8 cellular contexts compared by ENCODE assay signal in the genomic region with DNA sequence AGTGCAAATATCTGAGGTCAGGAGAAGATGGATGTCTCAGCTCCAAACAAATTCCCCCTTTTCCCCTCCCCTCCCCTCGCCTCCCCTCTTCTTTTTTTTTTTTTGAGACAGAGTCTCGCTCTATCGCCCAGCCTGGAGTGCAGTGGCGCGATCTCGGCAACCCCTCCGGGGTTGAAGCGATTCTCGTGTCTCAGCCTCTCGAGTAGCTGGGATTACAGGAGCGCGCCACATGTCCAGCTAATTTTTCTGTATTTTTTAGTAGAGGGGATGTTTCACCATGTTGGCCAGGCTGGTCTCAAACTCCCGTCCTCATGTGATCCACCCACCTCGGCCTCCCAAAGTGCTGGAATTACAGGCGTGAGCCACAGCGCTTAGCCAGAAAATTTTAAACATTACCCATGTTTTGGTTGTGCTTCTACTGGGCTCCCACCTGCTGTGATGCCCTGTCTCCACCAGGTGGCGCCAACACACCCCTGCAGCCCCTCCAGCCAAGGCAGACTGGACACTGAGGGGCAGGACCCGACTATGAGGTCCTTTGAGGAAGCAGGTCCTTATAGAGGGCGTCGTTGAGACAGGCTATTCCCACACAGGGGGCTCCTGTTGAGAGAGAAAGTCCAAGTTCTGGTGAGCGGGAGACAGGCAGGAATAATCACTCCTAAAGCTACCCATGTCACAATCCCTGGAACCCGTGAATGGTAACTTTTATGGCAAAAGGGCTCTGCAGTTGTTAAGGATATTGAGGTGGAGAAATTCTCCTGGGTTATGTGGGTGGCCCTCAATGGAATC. TPM values are rescaled to one million over a fixed set of nuclear protein-coding genes. Genes with fewer than 3 reads are reported as not detected.
DNase-seq lines count a peak whose midpoint lies in the region; ATAC-seq, FAIRE-seq and TF ChIP-seq lines count a peak whose summit lies in the region.

No MANE protein-coding gene starts in this region.

- 5% methylated on average over 22 of the region's 22 CpGs for WGBS in A549 (ENCODE audit: missing lambda C conversion rate)
- WGBS in body of pancreas, 2 donors = 1 to 5% methylated on average over 18 to 22 of the region's 22 CpGs

- 0 out of 3 replicates have a peak, but pooled peaks cover 3% of the 10 kb centered on the region for H3K4me1 ChIP-seq in A549
- peaks cover 7% of the 10 kb centered on the region for H3K4me1 ChIP-seq in body of pancreas
- H3K4me1 ChIP-seq in iPS-15b (ENCODE audit: control insufficient read depth, insufficient read depth, low read length) = no peaks in the 10 kb centered on the region

- H3K27me3 ChIP-seq in body of pancreas = peaks cover 0 to 8% of the 10 kb centered on the region in 2 donors
- peaks cover 17% of the 10 kb centered on the region for H3K27me3 ChIP-seq in iPS-15b (ENCODE audit: control insufficient read depth, insufficient read depth, low read length)

- CTCF ChIA-PET in A549 (lab: Yijun Ruan, JAX) = interaction anchor here (0.5 to 15.6 kb wide), 77 partner anchors 7 to 1479 kb away, joined by 3 to 1358 read pairs (median 4); a partner anchor contains a TSS

- intact Hi-C loops in body of pancreas (cut with DNase I) = no loop called here

- in situ Hi-C loops in GM13977 (cut with MboI; ENCODE audit: low pct_unique_long_range_greater_than_20kb, low sequenced_read_pairs, unreplicated experiment) = loop anchor here (10.0 kb wide), 1 partner anchor 126 kb away; a partner anchor contains a TSS

- DNase-seq in A549 (ENCODE audit: low read depth in 1 of 2, low spot score in 1 of 2) = peak; percentile 84 to 98
- DNase-seq in GM13977 (ENCODE audit: low spot score) = peak; percentile 82
- peak; percentile 12 for DNase-seq in NCI-H128 (lab: John Stamatoyannopoulos, UW; ENCODE audit: unreplicated experiment)
- DNase-seq in UCSD-AML1 (lab: John Stamatoyannopoulos, UW; ENCODE audit: unreplicated experiment) = peak; percentile 73
- DNase-seq in body of pancreas = peak; percentile 71 to 81 (median 73)
- peak; percentile 49 to 59 for DNase-seq in stimulated activated CD4-positive, alpha-beta T cell treated with anti-CD3 and anti-CD28 coated beads, Interleukin-12 subunit alpha, Interleukin-12 subunit beta, amount 100 ng/mL, for 24 hours (ENCODE audit: low read depth in 2 of 2)
- DNase-seq in NCI-H2107 treated with DMSO at 0.1 percent for 48 hours (lab: John Stamatoyannopoulos, UW; ENCODE audit: unreplicated experiment) = no peak

- FAIRE-seq in A549 (lab: Jason Lieb, UNC) = peak; percentile 98

- POLR2A ChIA-PET in A549 (lab: Yijun Ruan, JAX) = interaction anchor here (0.6 to 3.4 kb wide), 5 partner anchors 10 to 839 kb away, joined by 4 to 37 read pairs (median 6); a partner anchor contains a TSS

- TF ChIP-seq POLR2A in A549 (IDR thresholded peaks at IDR 0.05; ENCODE audit: low read length) (no peak), body of pancreas (IDR thresholded peaks at IDR 0.05) (no peak)

- H3K36me3 ChIP-seq in body of pancreas (replicated peaks in 1 of 2; ENCODE audit: insufficient read depth in 1 of 2, low read depth in 2 of 2) = no peaks in the 10 kb centered on the region
- H3K36me3 ChIP-seq in iPS-15b (ENCODE audit: control insufficient read depth, insufficient read depth, low read length) = no peaks in the 10 kb centered on the region

- peak overlapping the region; percentile 78 for H3K4me2 ChIP-seq in A549

- no peak for TF ChIP-seq EP300 in A549 (IDR thresholded peaks at IDR 0.05)

- H3K9me3 ChIP-seq in A549 = 0 out of 3 replicates have a peak, but pooled peaks cover 4% of the 10 kb centered on the region
- H3K9me3 ChIP-seq in body of pancreas = no peaks in the 10 kb centered on the region
- no peaks in the 10 kb centered on the region for H3K9me3 ChIP-seq in iPS-15b (ENCODE audit: control insufficient read depth, insufficient read depth, low read length)

- peak overlapping the region in 1 of 2 experiments; percentile 5; a peak in 1 of 6 replicates for H3K27ac ChIP-seq in A549
- no peak overlapping the region for H3K27ac ChIP-seq in body of pancreas

- no peak overlapping the region for H3K9ac ChIP-seq in iPS-15b (ENCODE audit: low read depth, low read length)

- ATAC-seq in A549 (peak; percentile 89 to 97), body of pancreas (peak; percentile 91)

- H3K4me3 ChIP-seq in A549 (peak overlapping the region; percentile 26), body of pancreas (no peak overlapping the region), iPS-15b (ENCODE audit: low read depth, low read length) (peak overlapping the region; percentile 30)

- TF ChIP-seq CTCF in A549 (IDR thresholded peaks at IDR 0.05) (peak; percentile 100), GM13977 (IDR thresholded peaks at IDR 0.05; ENCODE audit: extremely low read depth, insufficient read depth, missing control alignments) (peak; percentile 98), body of pancreas (IDR thresholded peaks at IDR 0.05) (peak; percentile 87 to 99 (median 91))

- TF ChIP-seq RAD21 in A549 (conservative IDR thresholded peaks at IDR 0.05 in 1 of 2, IDR thresholded peaks at IDR 0.05 in 1 of 2) = peak; percentile 99 to 100

TF ChIP-seq in A549, 52 proteins besides CTCF, POLR2A, EP300 and RAD21:
- TF ChIP-seq MYC (IDR thresholded peaks at IDR 0.05; ENCODE audit: borderline replicate concordance, low read length) = 0 out of 2 replicates have a peak, but pooled peaks have one; percentile 36
- TF ChIP-seq, protein P1, sequence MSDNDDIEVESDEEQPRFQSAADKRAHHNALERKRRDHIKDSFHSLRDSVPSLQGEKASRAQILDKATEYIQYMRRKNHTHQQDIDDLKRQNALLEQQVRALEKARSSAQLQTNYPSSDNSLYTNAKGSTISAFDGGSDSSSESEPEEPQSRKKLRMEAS (IDR thresholded peaks at IDR 0.05) = peak; percentile 69; the same call in 1 of the 2 replicates
- TF ChIP-seq TP53 (CRISPR knock-in tag; IDR thresholded peaks at IDR 0.05) = no peak
- TF ChIP-seq CHD2 (IDR thresholded peaks at IDR 0.05; ENCODE audit: low read length, partially characterized antibody) = peak; percentile 10
- TF ChIP-seq ZFP36 (IDR thresholded peaks at IDR 0.05; ENCODE audit: borderline replicate concordance, partially characterized antibody) = peak; percentile 4
- TF ChIP-seq HDAC2 (IDR thresholded peaks at IDR 0.05) = no peak
- no peak; the same call in 1 of the 2 replicates for TF ChIP-seq RCOR1 (IDR thresholded peaks at IDR 0.05; ENCODE audit: low read depth, low read length)
- TF ChIP-seq SMC3 (IDR thresholded peaks at IDR 0.05) = peak; percentile 100

RNA-seq across cellular contexts. Expression of a gene that starts 6.3 kb away (rescaled TPM):
- 0.24 and 0.26 TPM in 2 replicates for polyA plus RNA-seq in A549 (2011; rRNA removed)
- not detected in 2 replicates for polyA plus RNA-seq in A549 (2012; cell fraction: cytosol; rRNA removed)
- polyA plus RNA-seq in A549 (2012; cell fraction: nucleus; rRNA removed) = not detected in 2 replicates
- 0.10 TPM in 1 of 3 replicates, not detected in the others for polyA plus RNA-seq in A549 (2017; fragmentation: RNase III; extraction: RNeasy Plus Mini Kit Qiagen cat#74134 plus additional on column Dnase treatment)
- polyA minus RNA-seq in A549 (2011; rRNA and poly(A)+ RNA removed) = not detected in 2 replicates
- total RNA-seq in body of pancreas = not detected

RNA-seq across cellular contexts. Expression of a gene that starts 9.6 kb away (rescaled TPM):
- polyA plus RNA-seq in A549 (2011; rRNA removed) (128 and 132 TPM in 2 replicates), A549 (2017; fragmentation: RNase III; extraction: RNeasy Plus Mini Kit Qiagen cat#74134 plus additional on column Dnase treatment) (155 to 161 TPM (median 158 TPM) in 3 replicates)
- 209 and 231 TPM in 2 replicates for polyA plus RNA-seq in A549 (2012; cell fraction: cytosol; rRNA removed)
- 177 and 189 TPM in 2 replicates for polyA plus RNA-seq in A549 (2012; cell fraction: nucleus; rRNA removed)
- 111 and 120 TPM in 2 replicates for polyA minus RNA-seq in A549 (2011; rRNA and poly(A)+ RNA removed)
- 10 to 100 TPM; 13.5 to 45.5 TPM for total RNA-seq in body of pancreas

RNA-seq across cellular contexts. Expression of a gene that starts 22.1 kb away (rescaled TPM):
- polyA plus RNA-seq in A549 (2011; rRNA removed) = not detected in 2 replicates
- polyA plus RNA-seq in A549 (2012; cell fraction: cytosol; rRNA removed) = 0.04 TPM in 1 of 2 replicates, not detected in the other
- 0.11 and 0.29 TPM in 2 replicates for polyA plus RNA-seq in A549 (2012; cell fraction: nucleus; rRNA removed)
- 0.11 to 0.20 TPM in 2 of 3 replicates, not detected in the other for polyA plus RNA-seq in A549 (2017; fragmentation: RNase III; extraction: RNeasy Plus Mini Kit Qiagen cat#74134 plus additional on column Dnase treatment)
- not detected in 2 replicates for polyA minus RNA-seq in A549 (2011; rRNA and poly(A)+ RNA removed)
- 1 to 10 TPM; 3.6 to 9.1 TPM for total RNA-seq in body of pancreas

RNA-seq across cellular contexts. Expression of a gene that starts 51.7 kb away (rescaled TPM):
- polyA plus RNA-seq in A549 (2011; rRNA removed) = 42.9 and 43.9 TPM in 2 replicates
- polyA plus RNA-seq in A549 (2012; cell fraction: cytosol; rRNA removed) = 62.0 and 96.3 TPM in 2 replicates
- 96.2 and 124 TPM in 2 replicates for polyA plus RNA-seq in A549 (2012; cell fraction: nucleus; rRNA removed)
- 39.2 to 46.4 TPM (median 44.4 TPM) in 3 replicates for polyA plus RNA-seq in A549 (2017; fragmentation: RNase III; extraction: RNeasy Plus Mini Kit Qiagen cat#74134 plus additional on column Dnase treatment)
- polyA minus RNA-seq in A549 (2011; rRNA and poly(A)+ RNA removed) = 36.4 and 39.4 TPM in 2 replicates
- 10 to 100 TPM; 15.2 to 17.9 TPM for total RNA-seq in body of pancreas

RNA-seq across cellular contexts. Expression of a gene that starts 52.1 kb away (rescaled TPM):
- polyA plus RNA-seq in A549 (2011; rRNA removed) (63.7 and 72.3 TPM in 2 replicates), A549 (2017; fragmentation: RNase III; extraction: RNeasy Plus Mini Kit Qiagen cat#74134 plus additional on column Dnase treatment) (99.0 to 109 TPM (median 103 TPM) in 3 replicates)
- polyA plus RNA-seq in A549 (2012; cell fraction: cytosol; rRNA removed) = 177 and 195 TPM in 2 replicates
- polyA plus RNA-seq in A549 (2012; cell fraction: nucleus; rRNA removed) = 145 and 165 TPM in 2 replicates
- polyA minus RNA-seq in A549 (2011; rRNA and poly(A)+ RNA removed) = 17.8 and 26.2 TPM in 2 replicates
- 10 to 100 TPM in 1 of 2 donors, 1 to 10 TPM in 1; 4.3 to 22.8 TPM for total RNA-seq in body of pancreas

Comparison
In these comparisons a context has a peak if more than half of its experiments do, and no peak if none do; other contexts are left out.
1. H3K4me3 ChIP-seq: peak in A549 (single experiment) and iPS-15b (single experiment); none in body of pancreas (0 of 2).
2. Peak in every context shown above with its lines, with median percentiles within 50 percentile points of each other: CTCF ChIP-seq.